ENCODE assay signal across 8 cellular contexts in genomic region chr11:369336-370018, GRCh38. TPM values are rescaled to one million over a fixed set of nuclear protein-coding genes. Genes with fewer than 3 reads are reported as not detected.
DNase-seq lines count a peak whose midpoint lies in the region; ATAC-seq and TF ChIP-seq lines count a peak whose summit lies in the region.

TSS of gene B4GALNT4 (plus strand) at chr11:369499. CDS start at chr11:369804, 305 bp downstream.

- no peak for TF ChIP-seq CTCF in LNCaP clone FGC (IDR thresholded peaks at IDR 0.05; ENCODE audit: control insufficient read depth, extremely low read depth, insufficient read depth)
- TF ChIP-seq CTCF in suprapubic skin (IDR thresholded peaks at IDR 0.05) = no peak

- whole genome bisulfite sequencing in suprapubic skin = no CpG with 5 or more reads among the region's 118 CpGs

- TF ChIP-seq POLR2A in suprapubic skin (IDR thresholded peaks at IDR 0.05) = no peak

- intact Hi-C loops in CD4-positive, alpha-beta memory T cell (cut with micrococcal nuclease) = no loop called here

- H3K27ac ChIP-seq in CD4-positive, alpha-beta memory T cell (ENCODE audit: low read depth, low read length) = no peak within 1 kb of the TSS
- no peak within 1 kb of the TSS for H3K27ac ChIP-seq in suprapubic skin

- H3K36me3 Mint-ChIP-seq in CD4-positive, alpha-beta memory T cell = peaks cover 0 to 5% of the 10 kb centered on the region in 2 donors

- H3K4me3 ChIP-seq in CD4-positive, alpha-beta memory T cell (ENCODE audit: low read length in 2 of 2) = no peak within 1 kb of the TSS
- H3K4me3 ChIP-seq in LNCaP clone FGC (ENCODE audit: low read depth, low read length) (peak within 1 kb of the TSS; percentile 90), iPS-18c (ENCODE audit: insufficient read depth, low read depth, low read length) (peak within 1 kb of the TSS; percentile 57), suprapubic skin (peak within 1 kb of the TSS; percentile 41)

- no peak for ATAC-seq in GM19455 (IDR thresholded peaks at IDR 0.05; ENCODE audit: unreplicated experiment)
- no peak for ATAC-seq in HG02610 (IDR thresholded peaks at IDR 0.05; ENCODE audit: unreplicated experiment)
- no peak for ATAC-seq in GM19328 (IDR thresholded peaks at IDR 0.05; ENCODE audit: unreplicated experiment)

- peaks cover 18 to 27% of the 10 kb centered on the region in 2 donors for H3K27me3 Mint-ChIP-seq in CD4-positive, alpha-beta memory T cell

- peak within 1 kb of the TSS in 5 of 7 donors; percentile 61 to 91 (median 67) for H3K27ac Mint-ChIP-seq in CD4-positive, alpha-beta memory T cell

- peak within 1 kb of the TSS; percentile 75 to 86 (median 81) for H3K4me3 Mint-ChIP-seq in CD4-positive, alpha-beta memory T cell

- H3K9me3 ChIP-seq in CD4-positive, alpha-beta memory T cell (ENCODE audit: control insufficient read depth in 1 of 2, low read length in 2 of 2) = no peaks in the 10 kb centered on the region
- H3K9me3 ChIP-seq in iPS-18c (ENCODE audit: control insufficient read depth, insufficient read depth, low read length) (no peaks in the 10 kb centered on the region), suprapubic skin (no peaks in the 10 kb centered on the region)

- peaks cover 15% of the 10 kb centered on the region for H3K4me1 ChIP-seq in CD4-positive, alpha-beta memory T cell (ENCODE audit: insufficient read depth, low read length)
- H3K4me1 ChIP-seq in suprapubic skin = peaks cover 24% of the 10 kb centered on the region

- CTCF ChIA-PET in CD4-positive, alpha-beta memory T cell (lab: Charles Lee; ENCODE audit: partially characterized antibody) = no interaction called here

- H3K36me3 ChIP-seq in CD4-positive, alpha-beta memory T cell (ENCODE audit: insufficient read depth, low read length) = no peaks in the 10 kb centered on the region
- no peaks in the 10 kb centered on the region for H3K36me3 ChIP-seq in suprapubic skin

- H3K9me3 Mint-ChIP-seq in CD4-positive, alpha-beta memory T cell = peaks cover 0 to 3% (median 0%) of the 10 kb centered on the region in 8 donors

- no peak for TF ChIP-seq EP300 in suprapubic skin (IDR thresholded peaks at IDR 0.05)

- DNase-seq in CD4-positive, alpha-beta memory T cell = peak in 3 of 5 donors; percentile 21 to 55 (median 33)
- DNase-seq in LNCaP clone FGC (ENCODE audit: low read depth) (no peak), amygdala (lab: John Stamatoyannopoulos, UW) (peak in 36 of 56 donors; percentile 25 to 83 (median 49)), suprapubic skin (ENCODE audit: low spot score in 2 of 2) (no peak)

- POLR2A ChIA-PET in CD4-positive, alpha-beta memory T cell (lab: Charles Lee; ENCODE audit: partially characterized antibody) = interaction anchor here (1.0 kb wide), 2 partner anchors 137 to 162 kb away, joined by 3 read pairs; partner anchors contain the start of genes BET1L and RIC8A

- peaks cover 22% of the 10 kb centered on the region for H3K27me3 ChIP-seq in CD4-positive, alpha-beta memory T cell (ENCODE audit: insufficient read depth, low read length)
- H3K27me3 ChIP-seq in suprapubic skin = peaks cover 50% of the 10 kb centered on the region

- H3K4me1 Mint-ChIP-seq in CD4-positive, alpha-beta memory T cell = peaks cover 7 to 22% (median 13%) of the 10 kb centered on the region in 4 donors

RNA-seq across cellular contexts. Expression of gene B4GALNT4, which starts in this region (rescaled TPM):
- total RNA-seq in CD4-positive, alpha-beta memory T cell = 1 to 10 TPM; 2.2 to 2.4 TPM
- polyA plus RNA-seq in CD4-positive, alpha-beta memory T cell = not detected
- 1 to 10 TPM; 1.2 to 3.0 (median 1.6) TPM for total RNA-seq in suprapubic skin

Comparison
In these comparisons a context has a peak if more than half of its experiments do, and no peak if none do; other contexts are left out.
1. DNase-seq: peak in CD4-positive, alpha-beta memory T cell (3 of 5) and amygdala (36 of 56); none in LNCaP clone FGC (single experiment) and suprapubic skin (0 of 2).
2. H3K4me3 ChIP-seq: peak in LNCaP clone FGC (single experiment), iPS-18c (single experiment) and suprapubic skin (single experiment); none in CD4-positive, alpha-beta memory T cell (0 of 2).